Comparison of ENCODE assay signal across 9 cellular contexts in genomic region chr6:40999498-41000070, GRCh38. TPM values are rescaled to one million over a fixed set of nuclear protein-coding genes. Genes with fewer than 3 reads are reported as not detected.
DNase-seq lines count a peak whose midpoint lies in the region; ATAC-seq and TF ChIP-seq lines count a peak whose summit lies in the region.
"Had no signal": no experiment of that assay in that cellular context is flagged by ENCODE, and none has a peak within 500 bp of the region (broad histone marks: within the 10 kb centered on the region; RNA-seq: fewer than 3 reads in every experiment).

No MANE protein-coding gene starts in this region.

- CTCF ChIA-PET in BJ (lab: Yijun Ruan, JAX): interaction anchor here (0.6 to 1.9 kb wide), 5 partner anchors 13 to 112 kb away, joined by 3 to 4 read pairs (median 3); no protein-coding TSS in a partner anchor

- H3K27ac ChIP-seq in SJCRH30 (no peak overlapping the region), prostate gland (no peak overlapping the region), coronary artery (no peak overlapping the region)
- H3K27ac ChIP-seq: epithelial cell of prostate had no signal

- intact Hi-C loops in prostate gland (cut with DNase I): no loop called here

- H3K4me3 ChIP-seq in BJ (ENCODE audit: low read depth, low read length): no peak overlapping the region
- no peak overlapping the region for H3K4me3 ChIP-seq in SJCRH30
- no peak overlapping the region for H3K4me3 ChIP-seq in fibroblast of villous mesenchyme (ENCODE audit: low read depth, low read length)
- no peak overlapping the region for H3K4me3 ChIP-seq in prostate gland
- H3K4me3 ChIP-seq in coronary artery: no peak overlapping the region

- no peak for ATAC-seq in GM19351 (IDR thresholded peaks at IDR 0.05; ENCODE audit: unreplicated experiment)
- ATAC-seq in GM18909 (IDR thresholded peaks at IDR 0.05; ENCODE audit: poor library complexity, unreplicated experiment): no peak

- H3K36me3 ChIP-seq in BJ (ENCODE audit: control insufficient read depth, insufficient read depth, low read length): no peaks in the 10 kb centered on the region
- no peaks in the 10 kb centered on the region for H3K36me3 ChIP-seq in SJCRH30
- no peaks in the 10 kb centered on the region for H3K36me3 ChIP-seq in prostate gland

- 66% methylated on average over 5 of the region's 5 CpGs for WGBS in prostate gland

- TF ChIP-seq CTCF in BJ (IDR thresholded peaks at IDR 0.05; ENCODE audit: insufficient read depth, low read depth, low read length) (peak; percentile 41), GM20000 (IDR thresholded peaks at IDR 0.05; ENCODE audit: extremely low read depth, missing control alignments) (peak; percentile 50), fibroblast of villous mesenchyme (IDR thresholded peaks at IDR 0.05; ENCODE audit: insufficient read depth, low read depth, low read length) (peak; percentile 53), prostate gland (IDR thresholded peaks at IDR 0.05) (peak in 1 of 4 experiments; percentile 28), coronary artery (IDR thresholded peaks at IDR 0.05) (no peak)

- DNase-seq in BJ (ENCODE audit: low read depth): no peak
- DNase-seq in GM20000 (ENCODE audit: low spot score): peak; percentile 52
- DNase-seq in SJCRH30: peak; percentile 25 to 55
- DNase-seq in fibroblast of villous mesenchyme (ENCODE audit: low read depth): peak; percentile 46
- DNase-seq in prostate gland (ENCODE audit: low spot score): peak; percentile 11
- DNase-seq in coronary artery (ENCODE audit: low spot score): no peak

- H3K27me3 ChIP-seq in BJ (ENCODE audit: control insufficient read depth, insufficient read depth, low read length): no peaks in the 10 kb centered on the region; the same call in 1 of the 2 replicates
- H3K27me3 ChIP-seq in SJCRH30: no peaks in the 10 kb centered on the region
- no peaks in the 10 kb centered on the region for H3K27me3 ChIP-seq in prostate gland (replicated peaks; ENCODE audit: insufficient read depth)

- H3K4me1 ChIP-seq in SJCRH30 (peaks cover 15% of the 10 kb centered on the region), prostate gland (replicated peaks) (peaks cover 10% of the 10 kb centered on the region)

- no peaks in the 10 kb centered on the region for H3K9me3 ChIP-seq in SJCRH30 (replicated peaks)
- H3K9me3 ChIP-seq in prostate gland: no peaks in the 10 kb centered on the region

- POLR2A ChIA-PET in BJ (lab: Charles Lee): no interaction called here

- no peak for TF ChIP-seq POLR2A in prostate gland (IDR thresholded peaks at IDR 0.05)

RNA-seq across cellular contexts. Expression of gene UNC5CL, which starts 39.4 kb away (rescaled TPM):
- not detected in 2 replicates for polyA plus RNA-seq in BJ (2011; rRNA removed)
- not detected in 2 replicates for polyA minus RNA-seq in BJ (2011; rRNA and poly(A)+ RNA removed)
- total RNA-seq in SJCRH30 (2014; rRNA removed; shearing (Covaris generic)): 0.23 and 0.40 TPM in 2 replicates
- total RNA-seq in fibroblast of villous mesenchyme (under 0.01 TPM in 2 replicates), prostate gland (1 to 10 TPM in 1 of 2 donors, under 1 TPM in 1; 0.46 to 1.6 TPM)

RNA-seq across cellular contexts. Expression of gene TSPO2, which starts 42.7 kb away (rescaled TPM):
- not detected in 2 replicates for polyA plus RNA-seq in BJ (2011; rRNA removed)
- not detected in 2 replicates for polyA minus RNA-seq in BJ (2011; rRNA and poly(A)+ RNA removed)
- total RNA-seq in SJCRH30 (2014; rRNA removed; shearing (Covaris generic)): not detected in 2 replicates
- total RNA-seq in fibroblast of villous mesenchyme: not detected in 2 replicates
- not detected for total RNA-seq in prostate gland

RNA-seq across cellular contexts. Expression of gene APOBEC2, which starts 53.4 kb away (rescaled TPM):
- polyA plus RNA-seq in BJ (2011; rRNA removed): not detected in 2 replicates
- polyA minus RNA-seq in BJ (2011; rRNA and poly(A)+ RNA removed): not detected in 2 replicates
- total RNA-seq in SJCRH30 (2014; rRNA removed; shearing (Covaris generic)): 7.0 and 7.7 TPM in 2 replicates
- not detected in 2 replicates for total RNA-seq in fibroblast of villous mesenchyme
- 1 to 10 TPM in 1 of 2 donors, not detected in 1; 2.0 TPM for total RNA-seq in prostate gland

Comparison
In these comparisons a context has a peak if more than half of its experiments do, and no peak if none do; other contexts are left out.
1. DNase-seq: peak in GM20000 (single experiment), SJCRH30 (2 of 2), fibroblast of villous mesenchyme (single experiment) and prostate gland (single experiment); none in BJ (single experiment) and coronary artery (single experiment).